ENCODE assay signal across 18 cellular contexts in genomic region chr3:127053450-127053849, GRCh38.
"Had no signal": no experiment of that assay in that cellular context is flagged by ENCODE, and none has a peak within 500 bp of the region (broad histone marks: within the 10 kb centered on the region; RNA-seq: fewer than 3 reads in every experiment).

No MANE protein-coding gene starts in this region.

- H3K4me1 Mint-ChIP-seq: memory B cell had no signal

- H3K27ac Mint-ChIP-seq: activated naive CD8-positive, alpha-beta T cell; memory B cell; stimulated activated naive CD8-positive, alpha-beta T cell treated with anti-CD3 and anti-CD28 coated beads, Interleukin-15, Interleukin-2, amounts not matched to agents 100 ng/mL and 50 ng/mL, for 24 hours had no signal

- H3K4me1 ChIP-seq: SJSA1 had no signal

- H3K9me3 ChIP-seq: SJSA1 had no signal

- H3K36me3 Mint-ChIP-seq: activated naive CD8-positive, alpha-beta T cell had no signal

- H3K27ac ChIP-seq: epithelial cell of prostate, heart left ventricle, SJSA1, tibial artery had no signal

- H3K4me3 Mint-ChIP-seq: activated naive CD8-positive, alpha-beta T cell; memory B cell; stimulated activated naive CD8-positive, alpha-beta T cell treated with anti-CD3 and anti-CD28 coated beads, Interleukin-15, Interleukin-2, amounts not matched to agents 100 ng/mL and 50 ng/mL, for 24 hours had no signal

- H3K4me3 ChIP-seq: heart left ventricle, SJSA1, tibial artery had no signal

- H3K36me3 ChIP-seq: heart left ventricle, SJSA1, tibial artery had no signal

- DNase-seq: activated CD4-positive, alpha-beta T cell treated with anti-CD3 and anti-CD28 coated beads for 1 hour; activated CD4-positive, alpha-beta T cell treated with anti-CD3 and anti-CD28 coated beads, Interleukin-2, amount 50 U/mL, for 1 hour; activated CD8-positive, alpha-beta memory T cell treated with anti-CD3 and anti-CD28 coated beads, Interleukin-2, amount 50 U/mL, for 48 hours; activated naive CD4-positive, alpha-beta T cell; amygdala; cortex of kidney; occipital lobe; retina; stimulated activated CD4-positive, alpha-beta T cell treated with anti-CD3 and anti-CD28 coated beads, Interleukin-1b, Interleukin-23, amount 100 ng/mL, for 48 hours; substantia nigra; T-helper 1 cell had no signal

- H3K27me3 ChIP-seq: heart left ventricle, tibial artery had no signal
